Comparison of ENCODE assay signal across 8 cellular contexts in genomic region chr20:60138263-60139127, GRCh38.
DNase-seq lines count a peak whose midpoint lies in the region; ATAC-seq and TF ChIP-seq lines count a peak whose summit lies in the region.

No MANE protein-coding gene starts in this region.

- peaks cover 11% of the 10 kb centered on the region for H3K27me3 Mint-ChIP-seq in Caco-2 (ENCODE audit: insufficient read depth, unreplicated experiment)

- H3K27ac Mint-ChIP-seq in Caco-2 (ENCODE audit: unreplicated experiment): no peak overlapping the region

- intact Hi-C loops in tibial artery (cut with DNase I; ENCODE audit: low total_unique reads) (no loop called here), Caco-2 (cut with micrococcal nuclease; ENCODE audit: unreplicated experiment) (no loop called here)

- H3K4me1 ChIP-seq in muscle layer of colon (ENCODE audit: insufficient read depth, low read length) (no peaks in the 10 kb centered on the region), tibial artery (no peaks in the 10 kb centered on the region), Caco-2 (no peaks in the 10 kb centered on the region)

- H3K9me3 ChIP-seq in muscle layer of colon (ENCODE audit: low read length) (no peaks in the 10 kb centered on the region), tibial artery (no peaks in the 10 kb centered on the region), Caco-2 (no peaks in the 10 kb centered on the region)

- H3K4me3 Mint-ChIP-seq in Caco-2 (ENCODE audit: unreplicated experiment): no peak overlapping the region

- POLR2A ChIA-PET in Caco-2 (lab: Charles Lee): no interaction called here

- H3K27me3 ChIP-seq in brain microvascular endothelial cell (replicated peaks) (no peaks in the 10 kb centered on the region), muscle layer of colon (ENCODE audit: control insufficient read depth in 1 of 2, insufficient read depth in 2 of 2, low read length in 2 of 2) (no peaks in the 10 kb centered on the region), tibial artery (no peaks in the 10 kb centered on the region), Caco-2 (replicated peaks; ENCODE audit: control insufficient read depth, insufficient read depth, low read length) (peaks cover 1% of the 10 kb centered on the region)

- TF ChIP-seq CTCF in brain microvascular endothelial cell (IDR thresholded peaks at IDR 0.05; ENCODE audit: low read depth, low read length, missing control alignments) (no peak), tibial artery (IDR thresholded peaks at IDR 0.05) (no peak), Caco-2 (IDR thresholded peaks at IDR 0.05; ENCODE audit: insufficient read depth in 1 of 2, low read depth in 1 of 2, low read length in 1 of 2, severe bottlenecking in 1 of 2, unreplicated experiment in 1 of 2) (no peak)

- ATAC-seq in HG02840 (IDR thresholded peaks at IDR 0.05; ENCODE audit: low FRiP score, unreplicated experiment) (no peak), GM18519 (IDR thresholded peaks at IDR 0.05; ENCODE audit: low FRiP score, unreplicated experiment) (no peak)

- no peak overlapping the region for H3K27ac ChIP-seq in brain microvascular endothelial cell
- no peak overlapping the region for H3K27ac ChIP-seq in muscle layer of colon (ENCODE audit: low read depth, low read length)
- H3K27ac ChIP-seq in tibial artery: no peak overlapping the region

- in situ Hi-C loops in brain microvascular endothelial cell (cut with HindIII; ENCODE audit: low pct_ligation_motif_present, low sequenced_read_pairs): no loop called here

- H3K9me3 Mint-ChIP-seq in Caco-2 (ENCODE audit: unreplicated experiment): no peaks in the 10 kb centered on the region

- no peak overlapping the region for H3K9ac ChIP-seq in muscle layer of colon (ENCODE audit: low read length)

- TF ChIP-seq POLR2A in GM19099 (IDR thresholded peaks at IDR 0.05; ENCODE audit: extremely low read depth, insufficient read length, low read depth): peak; percentile 27

- H3K4me1 Mint-ChIP-seq in Caco-2 (ENCODE audit: low read depth, unreplicated experiment): no peaks in the 10 kb centered on the region

- CTCF ChIA-PET in Caco-2 (lab: Charles Lee): interaction anchor here (0.6 to 1.1 kb wide), 2 partner anchors 81 to 1350 kb away, joined by 3 to 5 read pairs; no protein-coding TSS in a partner anchor

- H3K4me3 ChIP-seq in brain microvascular endothelial cell (ENCODE audit: low read depth, low read length) (peak overlapping the region; percentile 45), muscle layer of colon (ENCODE audit: low read depth in 1 of 2, low read length in 2 of 2) (peak overlapping the region; percentile 18 to 36), tibial artery (peak overlapping the region; percentile 34 to 43), Caco-2 (ENCODE audit: low read depth, low read length) (no peak overlapping the region)

- H3K36me3 Mint-ChIP-seq in Caco-2 (ENCODE audit: insufficient read depth, unreplicated experiment): no peaks in the 10 kb centered on the region

- DNase-seq in SHP77 (lab: John Stamatoyannopoulos, UW): peak; percentile 94 to 96
- peak; percentile 50 for DNase-seq in brain microvascular endothelial cell
- DNase-seq in tibial artery: peak in 1 of 2 donors; percentile 31
- no peak for DNase-seq in Caco-2

- BruUV-seq in Caco-2 (replicated peaks; lab: Mats Ljungman, UMichigan): no TSS peak

- H3K36me3 ChIP-seq in brain microvascular endothelial cell (replicated peaks) (no peaks in the 10 kb centered on the region), muscle layer of colon (ENCODE audit: insufficient read depth, low read length) (no peaks in the 10 kb centered on the region), tibial artery (no peaks in the 10 kb centered on the region), Caco-2 (ENCODE audit: control insufficient read depth, insufficient read depth, low read length) (no peaks in the 10 kb centered on the region)

Comparison
In these comparisons a context has a peak if more than half of its experiments do, and no peak if none do; other contexts are left out.
1. DNase-seq: peak in SHP77 (2 of 2) and brain microvascular endothelial cell (single experiment); none in Caco-2 (0 of 2).